In the genomic region with DNA sequence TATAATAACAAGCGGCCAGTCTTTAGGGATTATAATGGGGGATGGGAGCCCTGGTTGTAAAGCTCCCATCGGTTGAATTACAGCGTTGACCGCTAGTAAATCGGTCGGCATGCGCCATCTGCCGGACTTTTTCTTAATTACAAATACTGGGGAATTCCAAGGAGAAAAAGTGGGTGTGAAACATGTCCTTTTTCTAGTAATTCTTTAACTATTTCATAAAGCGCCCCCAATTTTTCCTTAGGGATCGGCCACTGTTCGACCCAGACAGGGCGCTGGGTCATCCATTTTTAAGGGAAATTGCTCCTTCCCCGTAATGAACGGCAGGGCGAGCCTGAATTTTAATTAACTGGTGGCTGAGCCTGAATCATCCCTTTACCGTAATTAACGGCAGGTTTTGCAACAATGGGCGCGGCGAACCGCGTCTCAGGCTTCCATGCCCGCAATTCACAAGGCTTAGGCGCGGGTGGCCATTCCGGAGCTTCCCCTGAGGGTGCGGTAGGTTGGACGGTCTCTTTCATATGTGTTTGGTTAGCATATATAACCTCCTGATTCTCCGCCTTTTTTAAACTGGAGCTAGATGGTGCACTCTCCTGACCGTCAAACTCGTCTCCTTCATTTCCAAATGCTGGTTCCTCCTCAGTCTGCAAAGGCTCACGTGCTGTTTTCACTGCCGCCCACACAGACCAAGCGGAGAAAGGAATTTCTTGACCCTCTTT, we compare ENCODE assay signal across 8 cellular contexts. TPM values are rescaled to one million over a fixed set of nuclear protein-coding genes. Genes with fewer than 3 reads are reported as not detected.
DNase-seq lines count a peak whose midpoint lies in the region; ATAC-seq and TF ChIP-seq lines count a peak whose summit lies in the region.

No MANE protein-coding gene starts in this region.

- H3K79me2 ChIP-seq in GM23338 (replicated peaks; ENCODE audit: insufficient read depth), result no peaks in the 10 kb centered on the region

- peaks cover 25% of the 10 kb centered on the region for H3K27me3 ChIP-seq in A673 (replicated peaks; ENCODE audit: insufficient read depth, low read depth, low read length, poor library complexity)
- peaks cover 10% of the 10 kb centered on the region; the same call in 1 of the 2 replicates for H3K27me3 ChIP-seq in GM23338 (ENCODE audit: insufficient read depth)

- H3K9me2 ChIP-seq in GM23338 (ENCODE audit: insufficient read depth), result no peaks in the 10 kb centered on the region

- no peaks in the 10 kb centered on the region for H3F3A ChIP-seq in GM23338 (replicated peaks; ENCODE audit: low read depth)

- TF ChIP-seq CTCF in A673 (conservative IDR thresholded peaks at IDR 0.05; ENCODE audit: low read depth, low read length), result peak; percentile 78
- peak; percentile 69 to 77 for TF ChIP-seq CTCF in GM23338 (conservative IDR thresholded peaks at IDR 0.05; ENCODE audit: low read depth in 2 of 2)

- H3K9me3 Mint-ChIP-seq in GM23338, result peaks cover 32% of the 10 kb centered on the region

- ATAC-seq in GM23338 (peak; percentile 85), left lobe of liver (peak; percentile 99)

- H3K4me3 ChIP-seq in A673 (ENCODE audit: low read depth, low read length, poor library complexity, severe bottlenecking) (peak overlapping the region; percentile 27), GM23338 (peak overlapping the region; percentile 48)

- no peak overlapping the region for H3K27ac ChIP-seq in A673 (ENCODE audit: low read depth, low read length, poor library complexity, severe bottlenecking)
- H3K27ac ChIP-seq in GM23338 (ENCODE audit: low read depth), result no peak overlapping the region

- no peaks in the 10 kb centered on the region for H3K4me1 ChIP-seq in A673 (ENCODE audit: insufficient read depth, low read length, poor library complexity, severe bottlenecking)
- H3K4me1 ChIP-seq in GM23338 (ENCODE audit: insufficient read depth), result peaks cover 7% of the 10 kb centered on the region; the same call in 1 of the 2 replicates

- DNase-seq in A673 (ENCODE audit: low spot score) (peak; percentile 81), GM23338 (ENCODE audit: low spot score) (peak; percentile 94), NCI-H345 (lab: John Stamatoyannopoulos, UW) (peak; percentile 67), dermis blood vessel endothelial cell (peak; percentile 90), left lobe of liver (ENCODE audit: low spot score) (peak; percentile 63), GOT3 (lab: John Stamatoyannopoulos, UW) (no peak)
- DNase-seq in activated CD4-positive, alpha-beta T cell treated with anti-CD3 and anti-CD28 coated beads for 48 hours, result peak; percentile 73
- DNase-seq in stimulated activated CD4-positive, alpha-beta T cell treated with anti-CD3 and anti-CD28 coated beads, Interleukin-2, amount 100 ng/mL, for 24 hours, result peak; percentile 69 to 74

- CTCF ChIA-PET in A673 (lab: Charles Lee), result interaction anchor here (0.6 to 2.6 kb wide), 8 partner anchors 119 to 459 kb away, joined by 3 to 39 read pairs (median 5); a partner anchor contains a TSS

- peak overlapping the region; percentile 74 for H2AFZ ChIP-seq in GM23338

- H3K36me3 Mint-ChIP-seq in GM23338 (ENCODE audit: low read depth), result peaks cover 24% of the 10 kb centered on the region

- peaks cover 16% of the 10 kb centered on the region; the same call in 2 of the 3 replicates for H3K4me1 Mint-ChIP-seq in GM23338

- H4K20me1 ChIP-seq in GM23338 (replicated peaks; ENCODE audit: insufficient read depth), result no peaks in the 10 kb centered on the region

- H3K27ac Mint-ChIP-seq in GM23338, result no peak overlapping the region

- peak overlapping the region; percentile 68 for H3K4me3 Mint-ChIP-seq in GM23338

- POLR2A ChIA-PET in A673 (lab: Charles Lee; ENCODE audit: low non-redundant PET), result no interaction called here

- no TSS peak for BruUV-seq in A673 (replicated peaks; lab: Mats Ljungman, UMichigan)

- peak overlapping the region; percentile 69 for H3K4me2 ChIP-seq in GM23338

- peaks cover 2% of the 10 kb centered on the region for H3K27me3 Mint-ChIP-seq in GM23338 (ENCODE audit: insufficient read depth, low read depth, poor library complexity)

- intact Hi-C loops in A673 (cut with micrococcal nuclease; ENCODE audit: unreplicated experiment), result loop anchor here (1.0 to 5.0 kb wide), 5 partner anchors 119 to 697 kb away; a partner anchor contains a TSS

- H3K36me3 ChIP-seq in A673 (ENCODE audit: insufficient read depth, low read length, poor library complexity, severe bottlenecking) (no peaks in the 10 kb centered on the region), GM23338 (ENCODE audit: insufficient read depth) (no peaks in the 10 kb centered on the region)

- H3K9me3 ChIP-seq in A673 (ENCODE audit: low read depth, low read length, poor library complexity, severe bottlenecking), result no peaks in the 10 kb centered on the region

TF ChIP-seq in GM23338, 12 proteins besides CTCF, POLR2A, EP300 and RAD21 (continues in another document):
- TF ChIP-seq, protein P1, sequence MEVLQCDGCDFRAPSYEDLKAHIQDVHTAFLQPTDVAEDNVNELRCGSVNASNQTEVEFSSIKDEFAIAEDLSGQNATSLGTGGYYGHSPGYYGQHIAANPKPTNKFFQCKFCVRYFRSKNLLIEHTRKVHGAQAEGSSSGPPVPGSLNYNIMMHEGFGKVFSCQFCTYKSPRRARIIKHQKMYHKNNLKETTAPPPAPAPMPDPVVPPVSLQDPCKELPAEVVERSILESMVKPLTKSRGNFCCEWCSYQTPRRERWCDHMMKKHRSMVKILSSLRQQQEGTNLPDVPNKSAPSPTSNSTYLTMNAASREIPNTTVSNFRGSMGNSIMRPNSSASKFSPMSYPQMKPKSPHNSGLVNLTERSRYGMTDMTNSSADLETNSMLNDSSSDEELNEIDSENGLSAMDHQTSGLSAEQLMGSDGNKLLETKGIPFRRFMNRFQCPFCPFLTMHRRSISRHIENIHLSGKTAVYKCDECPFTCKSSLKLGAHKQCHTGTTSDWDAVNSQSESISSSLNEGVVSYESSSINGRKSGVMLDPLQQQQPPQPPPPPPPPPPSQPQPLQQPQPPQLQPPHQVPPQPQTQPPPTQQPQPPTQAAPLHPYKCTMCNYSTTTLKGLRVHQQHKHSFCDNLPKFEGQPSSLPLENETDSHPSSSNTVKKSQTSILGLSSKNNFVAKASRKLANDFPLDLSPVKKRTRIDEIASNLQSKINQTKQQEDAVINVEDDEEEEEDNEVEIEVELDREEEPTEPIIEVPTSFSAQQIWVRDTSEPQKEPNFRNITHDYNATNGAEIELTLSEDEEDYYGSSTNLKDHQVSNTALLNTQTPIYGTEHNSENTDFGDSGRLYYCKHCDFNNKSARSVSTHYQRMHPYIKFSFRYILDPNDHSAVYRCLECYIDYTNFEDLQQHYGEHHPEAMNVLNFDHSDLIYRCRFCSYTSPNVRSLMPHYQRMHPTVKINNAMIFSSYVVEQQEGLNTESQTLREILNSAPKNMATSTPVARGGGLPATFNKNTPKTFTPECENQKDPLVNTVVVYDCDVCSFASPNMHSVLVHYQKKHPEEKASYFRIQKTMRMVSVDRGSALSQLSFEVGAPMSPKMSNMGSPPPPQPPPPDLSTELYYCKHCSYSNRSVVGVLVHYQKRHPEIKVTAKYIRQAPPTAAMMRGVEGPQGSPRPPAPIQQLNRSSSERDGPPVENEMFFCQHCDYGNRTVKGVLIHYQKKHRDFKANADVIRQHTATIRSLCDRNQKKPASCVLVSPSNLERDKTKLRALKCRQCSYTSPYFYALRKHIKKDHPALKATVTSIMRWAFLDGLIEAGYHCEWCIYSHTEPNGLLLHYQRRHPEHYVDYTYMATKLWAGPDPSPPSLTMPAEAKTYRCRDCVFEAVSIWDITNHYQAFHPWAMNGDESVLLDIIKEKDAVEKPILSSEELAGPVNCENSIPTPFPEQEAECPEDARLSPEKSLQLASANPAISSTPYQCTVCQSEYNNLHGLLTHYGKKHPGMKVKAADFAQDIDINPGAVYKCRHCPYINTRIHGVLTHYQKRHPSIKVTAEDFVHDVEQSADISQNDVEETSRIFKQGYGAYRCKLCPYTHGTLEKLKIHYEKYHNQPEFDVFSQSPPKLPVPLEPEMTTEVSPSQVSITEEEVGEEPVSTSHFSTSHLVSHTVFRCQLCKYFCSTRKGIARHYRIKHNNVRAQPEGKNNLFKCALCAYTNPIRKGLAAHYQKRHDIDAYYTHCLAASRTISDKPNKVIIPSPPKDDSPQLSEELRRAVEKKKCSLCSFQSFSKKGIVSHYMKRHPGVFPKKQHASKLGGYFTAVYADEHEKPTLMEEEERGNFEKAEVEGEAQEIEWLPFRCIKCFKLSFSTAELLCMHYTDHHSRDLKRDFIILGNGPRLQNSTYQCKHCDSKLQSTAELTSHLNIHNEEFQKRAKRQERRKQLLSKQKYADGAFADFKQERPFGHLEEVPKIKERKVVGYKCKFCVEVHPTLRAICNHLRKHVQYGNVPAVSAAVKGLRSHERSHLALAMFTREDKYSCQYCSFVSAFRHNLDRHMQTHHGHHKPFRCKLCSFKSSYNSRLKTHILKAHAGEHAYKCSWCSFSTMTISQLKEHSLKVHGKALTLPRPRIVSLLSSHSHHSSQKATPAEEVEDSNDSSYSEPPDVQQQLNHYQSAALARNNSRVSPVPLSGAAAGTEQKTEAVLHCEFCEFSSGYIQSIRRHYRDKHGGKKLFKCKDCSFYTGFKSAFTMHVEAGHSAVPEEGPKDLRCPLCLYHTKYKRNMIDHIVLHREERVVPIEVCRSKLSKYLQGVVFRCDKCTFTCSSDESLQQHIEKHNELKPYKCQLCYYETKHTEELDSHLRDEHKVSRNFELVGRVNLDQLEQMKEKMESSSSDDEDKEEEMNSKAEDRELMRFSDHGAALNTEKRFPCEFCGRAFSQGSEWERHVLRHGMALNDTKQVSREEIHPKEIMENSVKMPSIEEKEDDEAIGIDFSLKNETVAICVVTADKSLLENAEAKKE (CRISPR knock-in tag; IDR thresholded peaks at IDR 0.05), result no peak
- TF ChIP-seq ZNF114 (CRISPR knock-in tag; IDR thresholded peaks at IDR 0.05), result no peak
- no peak for TF ChIP-seq ZNF331 (CRISPR knock-in tag; IDR thresholded peaks at IDR 0.05; ENCODE audit: low read depth)
- no peak for TF ChIP-seq CREB1 (CRISPR knock-in tag; IDR thresholded peaks at IDR 0.05; ENCODE audit: low read depth)

RNA-seq across cellular contexts. Expression of a gene that starts 30.2 kb away (rescaled TPM):
- 4.8 and 8.8 TPM in 2 replicates for total RNA-seq in A673 (2021)
- 14.0 and 16.2 TPM in 2 replicates for total RNA-seq in GM23338 (2014; rRNA removed; shearing (Covaris generic))
- 4.3 and 4.5 TPM in 2 replicates for polyA plus RNA-seq in GM23338 (2016; fragmentation: Nextera tagmentation; extraction: Ambion mirVana)
- total RNA-seq in dermis blood vessel endothelial cell, result 12.6 and 16.5 TPM in 2 replicates
- 4.8 TPM for total RNA-seq in left lobe of liver

RNA-seq across cellular contexts. Expression of a gene that starts 36.8 kb away (rescaled TPM):
- total RNA-seq in A673 (2021), result not detected in 2 replicates
- not detected in 2 replicates for total RNA-seq in GM23338 (2014; rRNA removed; shearing (Covaris generic))
- polyA plus RNA-seq in GM23338 (2016; fragmentation: Nextera tagmentation; extraction: Ambion mirVana), result not detected in 2 replicates
- total RNA-seq in dermis blood vessel endothelial cell, result 5.6 and 25.2 TPM in 2 replicates
- 13.2 TPM for total RNA-seq in left lobe of liver

RNA-seq across cellular contexts. Expression of a gene that starts 52.5 kb away (rescaled TPM):
- not detected in 2 replicates for total RNA-seq in A673 (2021)
- total RNA-seq in GM23338 (2014; rRNA removed; shearing (Covaris generic)), result 0.35 TPM in 1 of 2 replicates, not detected in the other
- polyA plus RNA-seq in GM23338 (2016; fragmentation: Nextera tagmentation; extraction: Ambion mirVana), result not detected in 2 replicates
- under 0.01 TPM in 1 of 2 replicates, not detected in the other for total RNA-seq in dermis blood vessel endothelial cell
- total RNA-seq in left lobe of liver, result 1.2 TPM
